Comparison of ENCODE assay signal across 8 cellular contexts in the genomic region with DNA sequence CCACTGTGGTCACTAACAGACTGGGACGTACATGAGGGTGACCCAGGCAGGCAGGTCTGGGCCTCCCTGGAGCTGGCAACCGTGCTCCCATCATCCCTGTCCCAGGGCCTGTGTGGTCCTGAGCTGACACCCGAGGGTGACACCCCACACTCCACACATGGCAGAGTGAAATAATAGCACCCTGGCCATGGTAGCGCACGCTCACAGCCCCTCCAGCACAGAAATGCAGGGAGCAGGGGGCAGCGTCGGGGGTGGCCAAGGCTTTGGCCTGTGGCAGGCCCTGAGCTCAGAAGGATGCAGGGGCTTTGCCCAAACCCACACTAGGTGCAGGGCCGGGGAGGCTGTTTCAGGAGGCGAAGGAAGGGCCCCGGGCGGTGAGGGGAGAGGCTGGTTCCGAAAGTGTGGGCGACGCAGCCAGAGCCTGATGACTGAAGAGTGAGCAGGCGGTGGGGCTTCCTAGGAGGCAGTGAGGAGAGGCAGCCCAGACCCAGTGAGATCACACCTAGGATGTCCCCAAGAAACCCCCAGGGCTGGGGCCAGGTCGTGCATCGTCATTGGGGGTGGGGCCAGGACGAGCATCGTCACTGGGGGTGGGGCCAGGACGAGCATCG. TPM values are rescaled to one million over a fixed set of nuclear protein-coding genes. Genes with fewer than 3 reads are reported as not detected.
DNase-seq lines count a peak whose midpoint lies in the region; ATAC-seq, FAIRE-seq and TF ChIP-seq lines count a peak whose summit lies in the region.

No MANE protein-coding gene starts in this region.

- no peak overlapping the region; the same call in 1 of the 2 replicates for H3K9ac ChIP-seq in HUES64 (ENCODE audit: low read depth, low read length)

- H3K36me3 ChIP-seq in HUES64 (ENCODE audit: insufficient read depth, low read length) = no peaks in the 10 kb centered on the region
- no peaks in the 10 kb centered on the region for H3K36me3 ChIP-seq in lower lobe of right lung

- H3K9me3 ChIP-seq in HUES64 (ENCODE audit: insufficient read depth, low read depth, low read length) = no peaks in the 10 kb centered on the region
- H3K9me3 ChIP-seq in lower lobe of right lung = no peaks in the 10 kb centered on the region

- intact Hi-C loops in lower lobe of right lung (cut with DNase I) = no loop called here

- TF ChIP-seq CTCF in AG09309 (IDR thresholded peaks at IDR 0.05; ENCODE audit: control insufficient read depth, insufficient read depth, low read depth, low read length, missing control alignments) (no peak), lower lobe of right lung (IDR thresholded peaks at IDR 0.05) (no peak)

- peak overlapping the region; percentile 88; the same call in 1 of the 2 replicates for H3K27ac ChIP-seq in HUES64 (ENCODE audit: low read depth, low read length)
- H3K27ac ChIP-seq in lower lobe of right lung = peak overlapping the region; percentile 68

- H3K4me1 ChIP-seq in HUES64 (ENCODE audit: insufficient read depth, low read length) (peaks cover 4% of the 10 kb centered on the region), lower lobe of right lung (peaks cover 6% of the 10 kb centered on the region)

- 73% methylated on average over 18 of the region's 21 CpGs for WGBS in HUES64

- peaks cover 14% of the 10 kb centered on the region; the same call in 1 of the 2 replicates for H3K27me3 ChIP-seq in HUES64 (ENCODE audit: insufficient read depth, low read length)
- peaks cover 7% of the 10 kb centered on the region for H3K27me3 ChIP-seq in lower lobe of right lung (ENCODE audit: low read depth)

- peak; percentile 41 to 55 for ATAC-seq in lower lobe of right lung

- H3K4me3 ChIP-seq in AG09309 (ENCODE audit: control insufficient read depth, low read depth, low read length) = peak overlapping the region; percentile 39
- peak overlapping the region; percentile 42 for H3K4me3 ChIP-seq in HUES64 (ENCODE audit: low read length)
- H3K4me3 ChIP-seq in lower lobe of right lung = peak overlapping the region; percentile 30

- peak; percentile 18 for FAIRE-seq in GM19239 (lab: Jason Lieb, UNC)

- no peak for DNase-seq in AG09309 (ENCODE audit: low read depth)
- DNase-seq in GM19239 (ENCODE audit: insufficient read length, low spot score) = no peak
- DNase-seq in activated CD4-positive, alpha-beta T cell treated with anti-CD3 and anti-CD28 coated beads for 1 hour = peak; percentile 64
- DNase-seq in cerebellum (ENCODE audit: low spot score) = peak; percentile 92
- DNase-seq in lower lobe of right lung = no peak
- DNase-seq in stimulated activated CD8-positive, alpha-beta memory T cell treated with anti-CD3 and anti-CD28 coated beads, Interleukin-15, amount 100 ng/mL, for 24 hours (ENCODE audit: low read depth) = peak; percentile 49
- no peak for DNase-seq in NCI-H1930 (lab: John Stamatoyannopoulos, UW)

RNA-seq across cellular contexts. Expression of a gene that starts 12.9 kb away (rescaled TPM):
- not detected for polyA plus RNA-seq in HUES64 (2013, experiment 1 of 2)
- not detected for polyA plus RNA-seq in HUES64 (2013, experiment 2 of 2)
- not detected for total RNA-seq in cerebellum
- not detected for total RNA-seq in lower lobe of right lung

RNA-seq across cellular contexts. Expression of a gene that starts 29.3 kb away (rescaled TPM):
- polyA plus RNA-seq in HUES64 (2013, experiment 1 of 2) = not detected
- not detected for polyA plus RNA-seq in HUES64 (2013, experiment 2 of 2)
- total RNA-seq in cerebellum = not detected
- total RNA-seq in lower lobe of right lung = not detected

RNA-seq across cellular contexts. Expression of a gene that starts 44.7 kb away (rescaled TPM):
- polyA plus RNA-seq in HUES64 (2013, experiment 1 of 2) = not detected
- 0.25 TPM for polyA plus RNA-seq in HUES64 (2013, experiment 2 of 2)
- total RNA-seq in cerebellum (3.0 TPM), lower lobe of right lung (4.3 TPM)

Comparison
In these comparisons a context has a peak if more than half of its experiments do, and no peak if none do; other contexts are left out.
1. DNase-seq: peak in activated CD4-positive, alpha-beta T cell treated with anti-CD3 and anti-CD28 coated beads for 1 hour (single experiment), cerebellum (single experiment) and stimulated activated CD8-positive, alpha-beta memory T cell treated with anti-CD3 and anti-CD28 coated beads, Interleukin-15, amount 100 ng/mL, for 24 hours (single experiment); none in AG09309 (single experiment), GM19239 (single experiment), lower lobe of right lung (single experiment) and NCI-H1930 (0 of 2).
2. Peak in every context shown above with its lines, with median percentiles within 50 percentile points of each other: H3K4me3 ChIP-seq.